ENCODE assay signal across 2 cellular contexts in genomic region chr20:32741151-32741550, GRCh38.
TF ChIP-seq lines count a peak whose summit lies in the region.

No MANE protein-coding gene starts in this region.

TF ChIP-seq in GM23338, 12 proteins besides CTCF, POLR2A, EP300 and RAD21:
- TF ChIP-seq ZNF114 (CRISPR knock-in tag; IDR thresholded peaks at IDR 0.05): no peak

TF ChIP-seq in K562, 482 proteins besides CTCF, POLR2A, EP300 and RAD21:
- TF ChIP-seq ZNF121 (CRISPR knock-in tag; conservative IDR thresholded peaks at IDR 0.05) (peak; percentile 97), RBM25 (IDR thresholded peaks at IDR 0.05; ENCODE audit: low read depth, low read length, severe bottlenecking) (peak; percentile 52), ZNF699 (CRISPR knock-in tag; IDR thresholded peaks at IDR 0.05; ENCODE audit: insufficient replicate concordance) (no peak), CEBPB (tag; IDR thresholded peaks at IDR 0.05) (0 out of 2 replicates have a peak, but pooled peaks have one; percentile 25), HDAC8 (tag; IDR thresholded peaks at IDR 0.05) (no peak), ATF3 (IDR thresholded peaks at IDR 0.05) (peak; percentile 50), ATF3 (CRISPR knock-in tag; conservative IDR thresholded peaks at IDR 0.05) (no peak), CEBPG (CRISPR knock-in tag; IDR thresholded peaks at IDR 0.05) (peak; percentile 34; the same call in 1 of the 2 replicates), CEBPG (tag; conservative IDR thresholded peaks at IDR 0.05 in 1 of 2, IDR thresholded peaks at IDR 0.05 in 1 of 2) (0 out of 4 replicates have a peak, but pooled peaks of 1 of the 2 experiments have one; percentile 14), BCOR (IDR thresholded peaks at IDR 0.05) (peak; percentile 57; the same call in 1 of the 2 replicates), ATF6 (CRISPR knock-in tag; IDR thresholded peaks at IDR 0.05) (no peak), KDM5B (IDR thresholded peaks at IDR 0.05; ENCODE audit: insufficient replicate concordance, low read depth, low read length) (no peak)
